Comparison of ENCODE assay signal across 27 cellular contexts in genomic region chrX:148691456-148691855, GRCh38.
DNase-seq lines count a peak whose midpoint lies in the region; ATAC-seq and TF ChIP-seq lines count a peak whose summit lies in the region.
"Had no signal": no experiment of that assay in that cellular context is flagged by ENCODE, and none has a peak within 500 bp of the region (broad histone marks: within the 10 kb centered on the region; RNA-seq: fewer than 3 reads in every experiment).

No MANE protein-coding gene starts in this region.

- WGBS in right cardiac atrium, result 58% methylated on average over 2 of the region's 2 CpGs

- H3K9me3 ChIP-seq in right cardiac atrium (ENCODE audit: control insufficient read depth, low read length), result no peaks in the 10 kb centered on the region
- H3K9me3 ChIP-seq: Caco-2, Peyer's patch had no signal

- POLR2A ChIA-PET in activated CD8-positive, alpha-beta T cell treated with anti-CD3 and anti-CD28 coated beads, Interleukin-2, amount 10 ng/mL, durations not matched to agents 7 days and 5 days (lab: Charles Lee), result no interaction called here

- H3K4me3 Mint-ChIP-seq in activated CD8-positive, alpha-beta T cell treated with anti-CD3 and anti-CD28 coated beads, Interleukin-2, amount 10 ng/mL, durations not matched to agents 7 days and 5 days, result no peak overlapping the region
- H3K4me3 Mint-ChIP-seq: CD8-positive, alpha-beta T cell had no signal

- H3K9me3 Mint-ChIP-seq in activated CD8-positive, alpha-beta T cell treated with anti-CD3 and anti-CD28 coated beads, Interleukin-2, amount 10 ng/mL, durations not matched to agents 7 days and 5 days (ENCODE audit: insufficient read depth), result no peaks in the 10 kb centered on the region
- H3K9me3 Mint-ChIP-seq: CD8-positive, alpha-beta T cell had no signal

- H3K27ac ChIP-seq in right cardiac atrium (ENCODE audit: low read length) (no peak overlapping the region), dorsolateral prefrontal cortex (no peak overlapping the region)
- H3K27ac ChIP-seq: KMS-11, Peyer's patch, SK-N-MC had no signal

- no peak overlapping the region for H3K27ac Mint-ChIP-seq in activated CD8-positive, alpha-beta T cell treated with anti-CD3 and anti-CD28 coated beads, Interleukin-2, amount 10 ng/mL, durations not matched to agents 7 days and 5 days
- H3K27ac Mint-ChIP-seq: CD8-positive, alpha-beta T cell; IgD-negative memory B cell had no signal

- peak; percentile 38 for DNase-seq in AG10803 (ENCODE audit: low read depth)
- peak; percentile 51 for DNase-seq in LHCN-M2 (ENCODE audit: low read depth)
- DNase-seq in astrocyte of the spinal cord (ENCODE audit: low read depth, low spot score), result peak; percentile 3
- peak; percentile 49 for DNase-seq in myocyte (ENCODE audit: low read depth)
- DNase-seq in right cardiac atrium, result no peak
- DNase-seq in activated CD8-positive, alpha-beta T cell treated with anti-CD3 and anti-CD28 coated beads, Interleukin-2, amount 10 ng/mL, durations not matched to agents 7 days and 5 days, result no peak
- no peak for DNase-seq in dorsolateral prefrontal cortex
- DNase-seq: C1 segment of cervical spinal cord; Caco-2; CD8-positive, alpha-beta T cell; DMS79; EL; GDM1; HCEC 1CT; NCI-H1048; NCI-H1417; NCI-H1694 treated with DMSO at 0.1 percent for 48 hours; NCI-H2081 treated with DMSO at 0.1 percent for 48 hours; NCI-H2171 treated with DMSO at 0.1 percent for 48 hours; NCI-H774; OCI-M1; Peyer's patch; SIG-M5 had no signal

- H3K27me3 Mint-ChIP-seq in activated CD8-positive, alpha-beta T cell treated with anti-CD3 and anti-CD28 coated beads, Interleukin-2, amount 10 ng/mL, durations not matched to agents 7 days and 5 days (ENCODE audit: low read depth), result no peaks in the 10 kb centered on the region
- H3K27me3 Mint-ChIP-seq: IgD-negative memory B cell had no signal

- H3K4me3 ChIP-seq in AG10803 (ENCODE audit: low read length), result no peak overlapping the region
- H3K4me3 ChIP-seq in astrocyte of the spinal cord (ENCODE audit: low read depth, low read length), result no peak overlapping the region
- no peak overlapping the region for H3K4me3 ChIP-seq in right cardiac atrium (ENCODE audit: low read length)
- no peak overlapping the region for H3K4me3 ChIP-seq in dorsolateral prefrontal cortex
- H3K4me3 ChIP-seq: Peyer's patch, SK-N-MC had no signal

- in situ Hi-C loops in astrocyte of the spinal cord (cut with HindIII; ENCODE audit: low sequenced_read_pairs), result no loop called here

- no peaks in the 10 kb centered on the region for H3K36me3 Mint-ChIP-seq in activated CD8-positive, alpha-beta T cell treated with anti-CD3 and anti-CD28 coated beads, Interleukin-2, amount 10 ng/mL, durations not matched to agents 7 days and 5 days (ENCODE audit: low read depth)
- H3K36me3 Mint-ChIP-seq: CD8-positive, alpha-beta T cell; IgD-negative memory B cell had no signal

- CTCF ChIA-PET in activated CD8-positive, alpha-beta T cell treated with anti-CD3 and anti-CD28 coated beads, Interleukin-2, amount 10 ng/mL, durations not matched to agents 7 days and 5 days (lab: Charles Lee), result no interaction called here

- intact Hi-C loops in right cardiac atrium (cut with DNase I) (no loop called here), dorsolateral prefrontal cortex (cut with DNase I) (no loop called here)

- no peak for TF ChIP-seq CTCF in AG10803 (conservative IDR thresholded peaks at IDR 0.05; ENCODE audit: low read length)
- TF ChIP-seq CTCF in astrocyte of the spinal cord (IDR thresholded peaks at IDR 0.05; ENCODE audit: low read depth, low read length), result no peak
- no peak for TF ChIP-seq CTCF in dorsolateral prefrontal cortex (IDR thresholded peaks at IDR 0.05 in 54 of 56, conservative IDR thresholded peaks at IDR 0.05 in 2 of 56; ENCODE audit: low read depth in 1 of 56, partially characterized antibody in 56 of 56)

- no peaks in the 10 kb centered on the region for H3K4me1 ChIP-seq in right cardiac atrium (ENCODE audit: control insufficient read depth, insufficient read depth, low read length)
- H3K4me1 ChIP-seq: Caco-2, Peyer's patch had no signal

- H3K4me1 Mint-ChIP-seq in activated CD8-positive, alpha-beta T cell treated with anti-CD3 and anti-CD28 coated beads, Interleukin-2, amount 10 ng/mL, durations not matched to agents 7 days and 5 days (ENCODE audit: low read depth), result no peaks in the 10 kb centered on the region
- H3K4me1 Mint-ChIP-seq: IgD-negative memory B cell had no signal

- no peaks in the 10 kb centered on the region for H3K27me3 ChIP-seq in right cardiac atrium (ENCODE audit: control insufficient read depth, insufficient read depth)
- peaks cover 0 to 38% (median 0%) of the 10 kb centered on the region in 45 donors for H3K27me3 ChIP-seq in dorsolateral prefrontal cortex
- H3K27me3 ChIP-seq: Peyer's patch had no signal

- ATAC-seq in right cardiac atrium (no peak), HG03139 (IDR thresholded peaks at IDR 0.05; ENCODE audit: unreplicated experiment) (no peak)
- ATAC-seq in activated CD8-positive, alpha-beta T cell treated with anti-CD3 and anti-CD28 coated beads, Interleukin-2, amount 10 ng/mL, durations not matched to agents 7 days and 5 days, result no peak
- ATAC-seq: CD8-positive, alpha-beta T cell had no signal

Comparison
In these comparisons a context has a peak if more than half of its experiments do, and no peak if none do; other contexts are left out.
1. DNase-seq: peak in AG10803 (single experiment), LHCN-M2 (single experiment), astrocyte of the spinal cord (single experiment) and myocyte (single experiment); none in right cardiac atrium (0 of 3), activated CD8-positive, alpha-beta T cell treated with anti-CD3 and anti-CD28 coated beads, Interleukin-2, amount 10 ng/mL, durations not matched to agents 7 days and 5 days (single experiment) and dorsolateral prefrontal cortex (0 of 10).